18 cellular contexts compared by ENCODE assay signal in genomic region chr9:21685502-21685901, GRCh38.
DNase-seq lines count a peak whose midpoint lies in the region; ATAC-seq and TF ChIP-seq lines count a peak whose summit lies in the region.
"Had no signal": no experiment of that assay in that cellular context is flagged by ENCODE, and none has a peak within 500 bp of the region (broad histone marks: within the 10 kb centered on the region; RNA-seq: fewer than 3 reads in every experiment).

No MANE protein-coding gene starts in this region.

- no TSS peak for BruUV-seq in mammary epithelial cell (replicated peaks; lab: Mats Ljungman, UMichigan)

- TF ChIP-seq POLR2A in breast epithelium (IDR thresholded peaks at IDR 0.05), result no peak
- TF ChIP-seq POLR2A in esophagus squamous epithelium (IDR thresholded peaks at IDR 0.05), result no peak

- H3K36me3 ChIP-seq in mammary epithelial cell (ENCODE audit: insufficient read depth, low read length) (no peaks in the 10 kb centered on the region), breast epithelium (no peaks in the 10 kb centered on the region), RWPE2 (ENCODE audit: low read depth) (no peaks in the 10 kb centered on the region), esophagus squamous epithelium (no peaks in the 10 kb centered on the region)
- H3K36me3 ChIP-seq: heart right ventricle had no signal

- H3K4me2 ChIP-seq in mammary epithelial cell (ENCODE audit: insufficient read depth, low read depth, low read length), result peak overlapping the region; percentile 31

- H3K4me1 ChIP-seq in mammary epithelial cell (ENCODE audit: insufficient read depth, low read length) (peaks cover 88% of the 10 kb centered on the region), breast epithelium (no peaks in the 10 kb centered on the region), RWPE2 (ENCODE audit: insufficient read depth, poor library complexity, severe bottlenecking) (peaks cover 90% of the 10 kb centered on the region), esophagus squamous epithelium (peaks cover 4 to 89% (median 26%) of the 10 kb centered on the region in 3 donors)

- TF ChIP-seq CTCF in mammary epithelial cell (conservative IDR thresholded peaks at IDR 0.05 in 1 of 2, IDR thresholded peaks at IDR 0.05 in 1 of 2; ENCODE audit: extremely low read depth in 1 of 2, insufficient read depth in 1 of 2, low read depth in 1 of 2, low read length in 2 of 2), result no peak
- no peak for TF ChIP-seq CTCF in breast epithelium (IDR thresholded peaks at IDR 0.05)
- TF ChIP-seq CTCF in RWPE2 (IDR thresholded peaks at IDR 0.05; ENCODE audit: poor library complexity, severe bottlenecking), result no peak
- TF ChIP-seq CTCF in esophagus squamous epithelium (IDR thresholded peaks at IDR 0.05), result no peak

- H3K9ac ChIP-seq in mammary epithelial cell (ENCODE audit: insufficient read depth, low read length), result peak overlapping the region; percentile 35

- in situ Hi-C loops in mammary epithelial cell (cut with MboI; ENCODE audit: low sequenced_read_pairs in 2 of 2), result loop anchor here (10.0 kb wide), 2 partner anchors 111 to 131 kb away; no protein-coding TSS in a partner anchor

- no peak for DNase-seq in mammary epithelial cell
- no peak for DNase-seq in breast epithelium (ENCODE audit: low spot score in 2 of 2)
- no peak for DNase-seq in RWPE2 (ENCODE audit: low spot score)
- no peak for DNase-seq in esophagus squamous epithelium (lab: John Stamatoyannopoulos, UW)
- no peak for DNase-seq in stimulated activated naive CD8-positive, alpha-beta T cell treated with anti-CD3 and anti-CD28 coated beads, Interleukin-15, amount 100 ng/mL, for 72 hours
- DNase-seq: activated CD4-positive, alpha-beta T cell treated with anti-CD3 and anti-CD28 coated beads, Interleukin-2, amount 50 U/mL, for 1 hour; activated gamma-delta T cell; caudate nucleus; heart right ventricle; naive thymus-derived CD8-positive, alpha-beta T cell; NCI-H1105 treated with DMSO at 0.1 percent for 48 hours; stimulated activated naive B cell treated with anti-CD40 and anti-IgM and Interleukin-4, amounts not matched to agents 10 μg/mL and 1 μg/mL and 100 μg/mL, for 72 hours; T-helper 9 cell had no signal

- no peaks in the 10 kb centered on the region for H4K20me1 ChIP-seq in mammary epithelial cell (ENCODE audit: insufficient read depth, low read length)

- H3K4me3 ChIP-seq in mammary epithelial cell (replicated peaks in 1 of 3; ENCODE audit: insufficient read depth in 1 of 3, low read depth in 2 of 3, low read length in 3 of 3) (no peak overlapping the region), breast epithelium (no peak overlapping the region), RWPE2 (ENCODE audit: severe bottlenecking) (no peak overlapping the region), esophagus squamous epithelium (no peak overlapping the region)
- H3K4me3 ChIP-seq: heart right ventricle had no signal

- peaks cover 73% of the 10 kb centered on the region for H3K4me1 Mint-ChIP-seq in stimulated activated naive CD8-positive, alpha-beta T cell treated with anti-CD3 and anti-CD28 coated beads, Interleukin-15, amount 100 ng/mL, for 72 hours

- intact Hi-C loops in mammary epithelial cell (cut with micrococcal nuclease) (loop anchor here (1.0 to 10.0 kb wide), 5 partner anchors 23 to 351 kb away; partner anchors contain the start of gene KLHL9), breast epithelium (cut with DNase I; ENCODE audit: low total_unique reads) (no loop called here), esophagus squamous epithelium (cut with DNase I) (no loop called here)

- peaks cover 40% of the 10 kb centered on the region for H3K79me2 ChIP-seq in mammary epithelial cell (ENCODE audit: insufficient read depth, low read length)

- no peaks in the 10 kb centered on the region for H3K9me3 ChIP-seq in mammary epithelial cell (replicated peaks; ENCODE audit: insufficient read depth, low read length)
- no peaks in the 10 kb centered on the region for H3K9me3 ChIP-seq in breast epithelium
- H3K9me3 ChIP-seq in RWPE2 (ENCODE audit: severe bottlenecking), result no peaks in the 10 kb centered on the region
- H3K9me3 ChIP-seq in esophagus squamous epithelium, result no peaks in the 10 kb centered on the region
- H3K9me3 ChIP-seq: heart right ventricle had no signal

- no peak overlapping the region for H2AFZ ChIP-seq in mammary epithelial cell (ENCODE audit: low read depth, low read length)

- H3K9me3 Mint-ChIP-seq in stimulated activated naive CD8-positive, alpha-beta T cell treated with anti-CD3 and anti-CD28 coated beads, Interleukin-15, amount 100 ng/mL, for 72 hours, result no peaks in the 10 kb centered on the region
- H3K9me3 Mint-ChIP-seq: dendritic cell treated with granulocyte-macrophage colony-stimulating factor and Interleukin-4, amounts not matched to agents 40 ng/mL and 50 ng/mL, for 4 days; naive thymus-derived CD8-positive, alpha-beta T cell; stimulated activated naive B cell treated with anti-CD40 and anti-IgM and Interleukin-4, amounts not matched to agents 10 μg/mL and 1 μg/mL and 100 μg/mL, for 72 hours had no signal

- no peaks in the 10 kb centered on the region for H3K27me3 ChIP-seq in mammary epithelial cell (ENCODE audit: insufficient read depth, low read length)
- H3K27me3 ChIP-seq in breast epithelium, result no peaks in the 10 kb centered on the region
- no peaks in the 10 kb centered on the region for H3K27me3 ChIP-seq in RWPE2 (ENCODE audit: insufficient read depth, poor library complexity, severe bottlenecking)
- H3K27me3 ChIP-seq in esophagus squamous epithelium, result no peaks in the 10 kb centered on the region

- CTCF ChIA-PET in mammary epithelial cell (lab: Charles Lee; ENCODE audit: low non-redundant PET), result no interaction called here

- ATAC-seq in RWPE2 (ENCODE audit: low read depth), result no peak
- ATAC-seq in stimulated activated naive CD8-positive, alpha-beta T cell treated with anti-CD3 and anti-CD28 coated beads, Interleukin-15, amount 100 ng/mL, for 72 hours, result no peak
- ATAC-seq in GM19395 (IDR thresholded peaks at IDR 0.05; ENCODE audit: unreplicated experiment), result no peak
- no peak for ATAC-seq in HG02970 (IDR thresholded peaks at IDR 0.05; ENCODE audit: low FRiP score, unreplicated experiment)
- no peak for ATAC-seq in GM18519 (IDR thresholded peaks at IDR 0.05; ENCODE audit: low FRiP score, unreplicated experiment)
- ATAC-seq: naive thymus-derived CD8-positive, alpha-beta T cell had no signal

- no peaks in the 10 kb centered on the region for H3K27me3 Mint-ChIP-seq in stimulated activated naive CD8-positive, alpha-beta T cell treated with anti-CD3 and anti-CD28 coated beads, Interleukin-15, amount 100 ng/mL, for 72 hours

- H3K4me3 Mint-ChIP-seq in stimulated activated naive CD8-positive, alpha-beta T cell treated with anti-CD3 and anti-CD28 coated beads, Interleukin-15, amount 100 ng/mL, for 72 hours, result peak overlapping the region; percentile 50 to 57
- H3K4me3 Mint-ChIP-seq: dendritic cell treated with granulocyte-macrophage colony-stimulating factor and Interleukin-4, amounts not matched to agents 40 ng/mL and 50 ng/mL, for 4 days; naive thymus-derived CD8-positive, alpha-beta T cell; stimulated activated naive B cell treated with anti-CD40 and anti-IgM and Interleukin-4, amounts not matched to agents 10 μg/mL and 1 μg/mL and 100 μg/mL, for 72 hours had no signal

- dilution Hi-C loops in mammary epithelial cell (cut with HindIII; ENCODE audit: low sequenced_read_pairs), result no loop called here

- H3K27ac ChIP-seq in mammary epithelial cell (ENCODE audit: insufficient read depth, low read depth, low read length) (peak overlapping the region; percentile 97), breast epithelium (no peak overlapping the region), RWPE2 (ENCODE audit: poor library complexity, severe bottlenecking) (peak overlapping the region; percentile 99), esophagus squamous epithelium (peak overlapping the region; percentile 46 to 76 (median 73))
- H3K27ac ChIP-seq: C4-2B, heart right ventricle had no signal

- 75% methylated on average over 5 of the region's 6 CpGs for WGBS in mammary epithelial cell (ENCODE audit: low coverage, missing lambda C conversion rate)
- WGBS in esophagus squamous epithelium, 2 donors, result 50 to 52% methylated on average over 6 of the region's 6 CpGs

- H3K27ac Mint-ChIP-seq in stimulated activated naive CD8-positive, alpha-beta T cell treated with anti-CD3 and anti-CD28 coated beads, Interleukin-15, amount 100 ng/mL, for 72 hours, result peak overlapping the region in 1 of 2 donors; percentile 19
- H3K27ac Mint-ChIP-seq: dendritic cell treated with granulocyte-macrophage colony-stimulating factor and Interleukin-4, amounts not matched to agents 40 ng/mL and 50 ng/mL, for 4 days; stimulated activated naive B cell treated with anti-CD40 and anti-IgM and Interleukin-4, amounts not matched to agents 10 μg/mL and 1 μg/mL and 100 μg/mL, for 72 hours had no signal

Comparison
In these comparisons a context has a peak if more than half of its experiments do, and no peak if none do; other contexts are left out.
1. H3K27ac ChIP-seq: peak in mammary epithelial cell (single experiment), RWPE2 (single experiment) and esophagus squamous epithelium (4 of 4); none in breast epithelium (0 of 2).